31 cellular contexts compared by ENCODE assay signal in genomic region chr11:73013021-73013420, GRCh38.
DNase-seq lines count a peak whose midpoint lies in the region; ATAC-seq, FAIRE-seq and TF ChIP-seq lines count a peak whose summit lies in the region.
"Had no signal": no experiment of that assay in that cellular context is flagged by ENCODE, and none has a peak within 500 bp of the region (broad histone marks: within the 10 kb centered on the region; RNA-seq: fewer than 3 reads in every experiment).

No MANE protein-coding gene starts in this region.

- H3K18ac ChIP-seq in IMR-90 (ENCODE audit: low read depth, low read length): peak overlapping the region; percentile 51; the same call in 1 of the 2 replicates
- H3K18ac ChIP-seq in H1 (ENCODE audit: extremely low read depth, low read length): no peak overlapping the region; the same call in 1 of the 2 replicates

- H3K9me1 ChIP-seq in IMR-90 (ENCODE audit: insufficient read depth, low read length): peaks cover 13% of the 10 kb centered on the region

- no peaks in the 10 kb centered on the region for H3K9me3 ChIP-seq in cardiac muscle cell (ENCODE audit: low read depth)
- H3K9me3 ChIP-seq in IMR-90 (ENCODE audit: control insufficient read depth, insufficient read depth, low read length): peaks cover 7% of the 10 kb centered on the region
- no peaks in the 10 kb centered on the region for H3K9me3 ChIP-seq in H1 (ENCODE audit: insufficient read depth in 2 of 2, low read depth in 1 of 2, low read length in 1 of 2)
- peaks cover 7% of the 10 kb centered on the region for H3K9me3 ChIP-seq in MG63

- TF ChIP-seq RAD21 in IMR-90 (IDR thresholded peaks at IDR 0.05; ENCODE audit: low read length): no peak
- no peak for TF ChIP-seq RAD21 in H1 (IDR thresholded peaks at IDR 0.05 in 1 of 2, conservative IDR thresholded peaks at IDR 0.05 in 1 of 2; ENCODE audit: low read depth in 2 of 2, low read length in 2 of 2)

- H2BK15ac ChIP-seq in IMR-90 (ENCODE audit: low read depth, low read length) (no peak overlapping the region), H1 (ENCODE audit: low read length) (no peak overlapping the region)

- no peak overlapping the region for H2AK9ac ChIP-seq in IMR-90 (replicated peaks; ENCODE audit: low read depth, low read length, poor library complexity)

- H3K79me1 ChIP-seq in IMR-90 (ENCODE audit: low read depth in 1 of 2, low read length in 2 of 2): peaks cover 20 to 39% of the 10 kb centered on the region in 2 experiments
- H3K79me1 ChIP-seq in H1 (ENCODE audit: low read depth, low read length): no peaks in the 10 kb centered on the region

- H2AFZ ChIP-seq in IMR-90 (replicated peaks; ENCODE audit: low read length, poor library complexity) (no peak overlapping the region), H1 (ENCODE audit: low read length) (no peak overlapping the region)

- TF ChIP-seq EP300 in H1 (IDR thresholded peaks at IDR 0.05; ENCODE audit: borderline replicate concordance in 1 of 2, low read depth in 2 of 2, low read length in 2 of 2): no peak

- dilution Hi-C loops in IMR-90 (cut with HindIII; ENCODE audit: low sequenced_read_pairs, unreplicated experiment): no loop called here

- no peak overlapping the region for H2BK12ac ChIP-seq in H1 (ENCODE audit: low read depth, low read length)

- H2AK5ac ChIP-seq in IMR-90 (ENCODE audit: low read depth, low read length) (no peak overlapping the region; the same call in 1 of the 2 replicates), H1 (ENCODE audit: low read depth, low read length) (no peak overlapping the region)

- H3K23me2 ChIP-seq in H1 (ENCODE audit: low read depth, low read length): no peaks in the 10 kb centered on the region; the same call in 1 of the 2 replicates

- H3K36me3 Mint-ChIP-seq in stimulated activated memory B cell treated with anti-CD40 and anti-IgM and Interleukin-4, amounts not matched to agents 10 μg/mL and 1 μg/mL and 100 μg/mL, for 72 hours: peaks cover 78% of the 10 kb centered on the region

- H3K9me3 Mint-ChIP-seq in stimulated activated memory B cell treated with anti-CD40 and anti-IgM and Interleukin-4, amounts not matched to agents 10 μg/mL and 1 μg/mL and 100 μg/mL, for 72 hours: peaks cover 14% of the 10 kb centered on the region

- no peak for TF ChIP-seq CTCF in cardiac muscle cell (IDR thresholded peaks at IDR 0.05; ENCODE audit: low read depth, low read length)
- TF ChIP-seq CTCF in IMR-90 (conservative IDR thresholded peaks at IDR 0.05; ENCODE audit: low read depth, low read length): no peak
- no peak for TF ChIP-seq CTCF in H1 (IDR thresholded peaks at IDR 0.05; ENCODE audit: control extremely low read depth in 1 of 3, insufficient read depth in 1 of 3, low read depth in 1 of 3, low read length in 3 of 3)

- no peak for TF ChIP-seq POLR2A in IMR-90 (IDR thresholded peaks at IDR 0.05; ENCODE audit: low read depth, low read length)
- TF ChIP-seq POLR2A in H1 (IDR thresholded peaks at IDR 0.05; ENCODE audit: control extremely low read depth in 1 of 2, low read depth in 2 of 2, low read length in 2 of 2): no peak

- H3K36me3 ChIP-seq in cardiac muscle cell (no peaks in the 10 kb centered on the region), IMR-90 (ENCODE audit: control insufficient read depth, insufficient read depth, low read length) (peaks cover 8% of the 10 kb centered on the region), H1 (ENCODE audit: control insufficient read depth in 2 of 4, insufficient read depth in 4 of 4, low read length in 3 of 4) (no peaks in the 10 kb centered on the region), MG63 (peaks cover 15% of the 10 kb centered on the region)

- no peak for FAIRE-seq in H1 (lab: Jason Lieb, UNC)
- FAIRE-seq: keratinocyte had no signal

- no peaks in the 10 kb centered on the region for H3K79me2 ChIP-seq in H1 (ENCODE audit: control insufficient read depth in 1 of 2, insufficient read depth in 2 of 2, low read length in 2 of 2)

- H3K23ac ChIP-seq in IMR-90 (ENCODE audit: low read depth, low read length) (no peak overlapping the region; the same call in 1 of the 2 replicates), H1 (ENCODE audit: insufficient read length) (no peak overlapping the region)

- H2BK20ac ChIP-seq in IMR-90 (ENCODE audit: low read depth, low read length): no peak overlapping the region
- no peak overlapping the region for H2BK20ac ChIP-seq in H1 (ENCODE audit: low read length)

- CTCF ChIA-PET in IMR-90 (lab: Yijun Ruan, JAX) (no interaction called here), H1 (lab: Charles Lee; ENCODE audit: partially characterized antibody) (interaction anchor here (1.2 kb wide), 1 partner anchor 134 kb away, joined by 3 read pairs; no protein-coding TSS in a partner anchor)

- H2BK120ac ChIP-seq in IMR-90 (ENCODE audit: low read depth, low read length): 0 out of 2 replicates have a peak overlapping the region, but pooled peaks have one; percentile 2
- no peak overlapping the region for H2BK120ac ChIP-seq in H1 (replicated peaks; ENCODE audit: low read depth, low read length)

- H3K14ac ChIP-seq in IMR-90 (replicated peaks; ENCODE audit: low read depth, low read length) (peak overlapping the region; percentile 10; the same call in 1 of the 2 replicates), H1 (ENCODE audit: insufficient read length) (no peak overlapping the region)

- H3K4me1 Mint-ChIP-seq in stimulated activated memory B cell treated with anti-CD40 and anti-IgM and Interleukin-4, amounts not matched to agents 10 μg/mL and 1 μg/mL and 100 μg/mL, for 72 hours: peaks cover 45% of the 10 kb centered on the region
- H3K4me1 Mint-ChIP-seq: stimulated activated effector memory CD8-positive, alpha-beta T cell treated with anti-CD3 and anti-CD28 coated beads, Interleukin-12 subunit alpha, Interleukin-12 subunit beta, amount 100 ng/mL, for 72 hours had no signal

- in situ Hi-C loops in IMR-90 (cut with MboI; ENCODE audit: low sequenced_read_pairs): no loop called here

- no peaks in the 10 kb centered on the region for H3K27me3 Mint-ChIP-seq in stimulated activated memory B cell treated with anti-CD40 and anti-IgM and Interleukin-4, amounts not matched to agents 10 μg/mL and 1 μg/mL and 100 μg/mL, for 72 hours
- H3K27me3 Mint-ChIP-seq: activated CD4-positive, alpha-beta T cell treated with anti-CD3 and anti-CD28 coated beads, Interleukin-2, amount 10 ng/mL, durations not matched to agents 24 days and 14 days; activated naive CD8-positive, alpha-beta T cell treated with anti-CD3 and anti-CD28 coated beads, Interleukin-2, amount 10 ng/mL, durations not matched to agents 7 days and 5 days; CD4-positive, CD25-positive, alpha-beta regulatory T cell; effector memory CD8-positive, alpha-beta T cell had no signal

- H3K4ac ChIP-seq in IMR-90 (ENCODE audit: low read depth, low read length) (no peak overlapping the region), H1 (replicated peaks; ENCODE audit: insufficient read length, low read depth, low read length) (no peak overlapping the region)

- no peak for DNase-seq in cardiac muscle cell (ENCODE audit: low read depth in 1 of 2, low spot score in 1 of 2)
- no peak for DNase-seq in cardiac septum (ENCODE audit: low spot score)
- DNase-seq in IMR-90: no peak
- DNase-seq in H1 (ENCODE audit: low read depth in 1 of 2, low spot score in 2 of 2): no peak
- DNase-seq in MG63: no peak
- no peak for DNase-seq in SIG-M5 treated with dmso at 0.1 percent for 504 hours (lab: John Stamatoyannopoulos, UW; ENCODE audit: unreplicated experiment)
- no peak for DNase-seq in NCI-H1105 (lab: John Stamatoyannopoulos, UW)
- DNase-seq: activated CD4-positive, alpha-beta T cell treated with anti-CD3 and anti-CD28 coated beads, Interleukin-2, amount 10 ng/mL, durations not matched to agents 24 days and 14 days; activated CD8-positive, alpha-beta memory T cell treated with anti-CD3 and anti-CD28 coated beads for 24 hours; activated effector memory CD4-positive, alpha-beta T cell treated with Interleukin-2 at 50 U/mL for 16 hours; activated naive CD8-positive, alpha-beta T cell treated with anti-CD3 and anti-CD28 coated beads, Interleukin-2, amount 10 ng/mL, durations not matched to agents 7 days and 5 days; activated T-cell treated with anti-CD3 and anti-CD28 coated beads, Interleukin-2, amount 50 U/mL, for 1 hour; CD4-positive, CD25-positive, alpha-beta regulatory T cell; cortex of kidney; DMS79 treated with DMSO at 0.1 percent for 48 hours; effector memory CD8-positive, alpha-beta T cell; GDM1; MM.1S; NCI-H2029 treated with DMSO at 0.1 percent for 48 hours; NCI-H2227 treated with DMSO at 0.1 percent for 48 hours; NCI-H526 treated with DMSO at 0.1 percent for 48 hours; SHP77 treated with DMSO at 0.1 percent for 48 hours; upper lobe of left lung; WERI-Rb-1 had no signal

- peak overlapping the region; percentile 75 for H3K4me2 ChIP-seq in IMR-90 (ENCODE audit: low read depth, low read length)
- H3K4me2 ChIP-seq in H1 (ENCODE audit: insufficient read depth in 1 of 2, low read depth in 2 of 2, low read length in 2 of 2): peak overlapping the region; percentile 24 to 34; a peak in 3 of 4 replicates
- H3K4me2 ChIP-seq: KMS-11 had no signal

- no peak overlapping the region for H4K5ac ChIP-seq in IMR-90 (ENCODE audit: low read depth, low read length)
- H4K5ac ChIP-seq in H1 (ENCODE audit: insufficient read length, low read depth, low read length): peak overlapping the region; percentile 78

- H3K4me3 Mint-ChIP-seq in stimulated activated memory B cell treated with anti-CD40 and anti-IgM and Interleukin-4, amounts not matched to agents 10 μg/mL and 1 μg/mL and 100 μg/mL, for 72 hours: no peak overlapping the region
- H3K4me3 Mint-ChIP-seq: activated CD4-positive, alpha-beta T cell treated with anti-CD3 and anti-CD28 coated beads, Interleukin-2, amount 10 ng/mL, durations not matched to agents 24 days and 14 days; activated naive CD8-positive, alpha-beta T cell treated with anti-CD3 and anti-CD28 coated beads, Interleukin-2, amount 10 ng/mL, durations not matched to agents 7 days and 5 days; CD4-positive, CD25-positive, alpha-beta regulatory T cell; effector memory CD8-positive, alpha-beta T cell; nephron; stimulated activated effector memory CD8-positive, alpha-beta T cell treated with anti-CD3 and anti-CD28 coated beads, Interleukin-12 subunit alpha, Interleukin-12 subunit beta, amount 100 ng/mL, for 72 hours had no signal

- H4K20me1 ChIP-seq in IMR-90 (ENCODE audit: insufficient read depth, low read length) (peaks cover 6% of the 10 kb centered on the region; the same call in 1 of the 2 replicates), H1 (replicated peaks in 1 of 2; ENCODE audit: control insufficient read depth in 1 of 2, insufficient read depth in 2 of 2, low read length in 2 of 2) (peaks cover 0 to 5% of the 10 kb centered on the region in 2 experiments)

- peaks cover 19% of the 10 kb centered on the region for H3K4me1 ChIP-seq in cardiac muscle cell (ENCODE audit: low read depth)
- H3K4me1 ChIP-seq in IMR-90 (ENCODE audit: control insufficient read depth, insufficient read depth, low read length): peaks cover 5% of the 10 kb centered on the region; the same call in 1 of the 2 replicates
- peaks cover 0 to 10% (median 5%) of the 10 kb centered on the region in 4 experiments; a peak in 4 of 7 replicates for H3K4me1 ChIP-seq in H1 (replicated peaks in 1 of 4; ENCODE audit: control insufficient read depth in 3 of 4, insufficient read depth in 4 of 4, low read length in 3 of 4)
- H3K4me1 ChIP-seq: ascending aorta had no signal

- intact Hi-C loops in cardiac septum (cut with DNase I) (no loop called here), IMR-90 (cut with micrococcal nuclease) (loop anchor here (10.0 kb wide), 1 partner anchor 78 kb away; no protein-coding TSS in a partner anchor)

- no peak overlapping the region for H3K4me3 ChIP-seq in cardiac muscle cell
- H3K4me3 ChIP-seq in IMR-90 (ENCODE audit: insufficient read depth, low read depth, low read length): no peak overlapping the region
- peak overlapping the region in 1 of 4 experiments; percentile 36; a peak in 1 of 8 replicates for H3K4me3 ChIP-seq in H1 (ENCODE audit: extremely low read depth in 1 of 4, insufficient read depth in 2 of 4, low read depth in 3 of 4, low read length in 4 of 4)
- H3K4me3 ChIP-seq in MG63: no peak overlapping the region
- H3K4me3 ChIP-seq: ascending aorta, lung, upper lobe of left lung had no signal

- BruUV-seq in IMR-90 (replicated peaks; lab: Mats Ljungman, UMichigan): no TSS peak

- H2BK5ac ChIP-seq in IMR-90 (ENCODE audit: low read depth, low read length, poor library complexity, severe bottlenecking): peak overlapping the region; percentile 37
- H2BK5ac ChIP-seq in H1 (ENCODE audit: low read depth, low read length): no peak overlapping the region

- WGBS in IMR-90 (ENCODE audit: extremely low coverage in 2 of 2, insufficient read length in 1 of 2), 2 experiments: no CpG with 5 or more reads among the region's 1 CpG
- 58% methylated on average over 1 of the region's 1 CpG; no CpG with 5 or more reads in 1 of the 2 experiments for WGBS in H1 (ENCODE audit: extremely low coverage in 1 of 2, insufficient coverage in 1 of 2, insufficient read length in 1 of 2, insufficient replicate concordance in 2 of 2, low coverage in 1 of 2, low lambda C conversion rate in 2 of 2, missing lambda C conversion rate in 1 of 2), 2 experiments

- no peak for ATAC-seq in IMR-90 (ENCODE audit: low read depth)
- no peak for ATAC-seq in stimulated activated memory B cell treated with anti-CD40 and anti-IgM and Interleukin-4, amounts not matched to agents 10 μg/mL and 1 μg/mL and 100 μg/mL, for 72 hours
- ATAC-seq: effector memory CD8-positive, alpha-beta T cell; stimulated activated effector memory CD8-positive, alpha-beta T cell treated with anti-CD3 and anti-CD28 coated beads, Interleukin-12 subunit alpha, Interleukin-12 subunit beta, amount 100 ng/mL, for 72 hours had no signal

- H3K27me3 ChIP-seq in cardiac muscle cell: no peaks in the 10 kb centered on the region
- no peaks in the 10 kb centered on the region for H3K27me3 ChIP-seq in IMR-90 (ENCODE audit: control insufficient read depth, insufficient read depth, low read length)
- H3K27me3 ChIP-seq in H1 (replicated peaks in 1 of 4; ENCODE audit: control insufficient read depth in 3 of 4, extremely low read depth in 1 of 4, insufficient read depth in 3 of 4, low read length in 3 of 4): peaks cover 8 to 41% (median 33%) of the 10 kb centered on the region in 4 experiments; a peak in 5 of 7 replicates
- no peaks in the 10 kb centered on the region for H3K27me3 ChIP-seq in MG63
- H3K27me3 ChIP-seq: ascending aorta, upper lobe of left lung had no signal

- H3K9ac ChIP-seq in IMR-90 (ENCODE audit: low read depth, low read length) (no peak overlapping the region; the same call in 1 of the 2 replicates), H1 (replicated peaks in 1 of 4; ENCODE audit: extremely low read depth in 1 of 4, low read depth in 3 of 4, low read length in 3 of 4) (no peak overlapping the region)
- H3K9ac ChIP-seq: KMS-11 had no signal

- H4K8ac ChIP-seq in IMR-90 (ENCODE audit: low read depth in 2 of 2, low read length in 2 of 2): no peak overlapping the region
- H4K8ac ChIP-seq in H1 (ENCODE audit: extremely low read depth, insufficient read depth, low read length): no peak overlapping the region

- no peak overlapping the region for H4K91ac ChIP-seq in IMR-90 (ENCODE audit: insufficient read depth, low read depth, low read length)
- H4K91ac ChIP-seq in H1 (replicated peaks; ENCODE audit: insufficient read length, low read length): no peak overlapping the region

- H3K27ac Mint-ChIP-seq in stimulated activated memory B cell treated with anti-CD40 and anti-IgM and Interleukin-4, amounts not matched to agents 10 μg/mL and 1 μg/mL and 100 μg/mL, for 72 hours: peak overlapping the region; percentile 32
- H3K27ac Mint-ChIP-seq: activated CD4-positive, alpha-beta T cell treated with anti-CD3 and anti-CD28 coated beads, Interleukin-2, amount 10 ng/mL, durations not matched to agents 24 days and 14 days; activated naive CD8-positive, alpha-beta T cell treated with anti-CD3 and anti-CD28 coated beads, Interleukin-2, amount 10 ng/mL, durations not matched to agents 7 days and 5 days; nephron; stimulated activated effector memory CD8-positive, alpha-beta T cell treated with anti-CD3 and anti-CD28 coated beads, Interleukin-12 subunit alpha, Interleukin-12 subunit beta, amount 100 ng/mL, for 72 hours had no signal

- H3K56ac ChIP-seq in IMR-90 (ENCODE audit: extremely low read depth, insufficient read depth, low read length): no peak overlapping the region
- H3K56ac ChIP-seq in H1 (replicated peaks; ENCODE audit: insufficient read length, low read depth, low read length): no peak overlapping the region

- H3K27ac ChIP-seq in cardiac muscle cell: peak overlapping the region; percentile 66
- no peak overlapping the region for H3K27ac ChIP-seq in IMR-90 (ENCODE audit: insufficient read depth, low read length)
- H3K27ac ChIP-seq in H1 (ENCODE audit: low read depth, low read length): no peak overlapping the region
- H3K27ac ChIP-seq: ascending aorta, KMS-11, upper lobe of left lung, WERI-Rb-1 had no signal

- POLR2A ChIA-PET in IMR-90 (lab: Charles Lee; ENCODE audit: unreplicated experiment): no interaction called here
- POLR2A ChIA-PET in H1 (lab: Charles Lee; ENCODE audit: partially characterized antibody): no interaction called here
